Comparison of ENCODE assay signal across 24 cellular contexts in genomic region chr9:32404402-32404801, GRCh38.
"Had no signal": no experiment of that assay in that cellular context is flagged by ENCODE, and none has a peak within 500 bp of the region (broad histone marks: within the 10 kb centered on the region; RNA-seq: fewer than 3 reads in every experiment).

No MANE protein-coding gene starts in this region.

- H3K27ac ChIP-seq: brain microvascular endothelial cell, cardiac muscle cell, KMS-11 had no signal

- ATAC-seq: activated T-helper 17 cell treated with anti-CD3 and anti-CD28 coated beads, Interleukin-2, amount 50 U/mL, for 72 hours; T-helper 17 cell; WTC11 had no signal

- DNase-seq: activated CD4-positive, alpha-beta memory T cell treated with anti-CD3 and anti-CD28 coated beads for 36 hours; activated CD4-positive, alpha-beta T cell treated with anti-CD3 and anti-CD28 coated beads, Interleukin-2, amount 10 ng/mL, durations not matched to agents 7 days and 5 days; activated CD8-positive, alpha-beta memory T cell treated with anti-CD3 and anti-CD28 coated beads for 24 hours; activated gamma-delta T cell; activated naive CD4-positive, alpha-beta T cell treated with anti-CD3 and anti-CD28 coated beads for 36 hours; activated T-cell treated with anti-CD3 and anti-CD28 coated beads for 4 hours; activated T-cell treated with anti-CD3 and anti-CD28 coated beads, Interleukin-2, amount 50 U/mL, for 48 hours; amygdala; brain microvascular endothelial cell; MG63; NCI-H1092 treated with DMSO at 0.1 percent for 48 hours; NCI-H1417 treated with DMSO at 0.1 percent for 48 hours; NCI-H1694; NCI-H2107; NCI-H2171 treated with DMSO at 0.1 percent for 48 hours; NCI-H226; NCI-H526; SIG-M5; T-helper 17 cell; T-helper 9 cell had no signal

- H3K4me3 ChIP-seq: cardiac muscle cell, MG63 had no signal

- H3K9me3 ChIP-seq: MG63 had no signal

- H3K9ac ChIP-seq: KMS-11 had no signal

- H3K27me3 ChIP-seq: brain microvascular endothelial cell, cardiac muscle cell, MG63 had no signal
